In genomic region chr1:121483961-121484424, GRCh38 we compare ENCODE assay signal across 1 cellular context.
TF ChIP-seq lines count a peak whose summit lies in the region.

No MANE protein-coding gene starts in this region.

TF ChIP-seq in HCT116, 20 proteins besides CTCF, POLR2A, EP300 and RAD21 (continued from another document):
- TF ChIP-seq, protein P1, sequence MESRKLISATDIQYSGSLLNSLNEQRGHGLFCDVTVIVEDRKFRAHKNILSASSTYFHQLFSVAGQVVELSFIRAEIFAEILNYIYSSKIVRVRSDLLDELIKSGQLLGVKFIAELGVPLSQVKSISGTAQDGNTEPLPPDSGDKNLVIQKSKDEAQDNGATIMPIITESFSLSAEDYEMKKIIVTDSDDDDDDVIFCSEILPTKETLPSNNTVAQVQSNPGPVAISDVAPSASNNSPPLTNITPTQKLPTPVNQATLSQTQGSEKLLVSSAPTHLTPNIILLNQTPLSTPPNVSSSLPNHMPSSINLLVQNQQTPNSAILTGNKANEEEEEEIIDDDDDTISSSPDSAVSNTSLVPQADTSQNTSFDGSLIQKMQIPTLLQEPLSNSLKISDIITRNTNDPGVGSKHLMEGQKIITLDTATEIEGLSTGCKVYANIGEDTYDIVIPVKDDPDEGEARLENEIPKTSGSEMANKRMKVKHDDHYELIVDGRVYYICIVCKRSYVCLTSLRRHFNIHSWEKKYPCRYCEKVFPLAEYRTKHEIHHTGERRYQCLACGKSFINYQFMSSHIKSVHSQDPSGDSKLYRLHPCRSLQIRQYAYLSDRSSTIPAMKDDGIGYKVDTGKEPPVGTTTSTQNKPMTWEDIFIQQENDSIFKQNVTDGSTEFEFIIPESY (IDR thresholded peaks at IDR 0.05; ENCODE audit: extremely low read depth, insufficient replicate concordance, low read length): no peak
- TF ChIP-seq FOSL1 (IDR thresholded peaks at IDR 0.05; ENCODE audit: low read depth) (peak; percentile 22; the same call in 1 of the 2 replicates), TCF7L2 (IDR thresholded peaks at IDR 0.05; ENCODE audit: borderline replicate concordance, extremely low read depth, insufficient read depth, insufficient read length) (no peak), ZFX (IDR thresholded peaks at IDR 0.05) (no peak), SIN3A (IDR thresholded peaks at IDR 0.05; ENCODE audit: low read depth) (no peak), CBX3 (IDR thresholded peaks at IDR 0.05; ENCODE audit: low read depth) (0 out of 2 replicates have a peak, but pooled peaks have one; percentile 28), SRF (IDR thresholded peaks at IDR 0.05; ENCODE audit: low read depth) (no peak)
TF ChIP-seq in HCT116: peak in this region for 5.
